In the genomic region with DNA sequence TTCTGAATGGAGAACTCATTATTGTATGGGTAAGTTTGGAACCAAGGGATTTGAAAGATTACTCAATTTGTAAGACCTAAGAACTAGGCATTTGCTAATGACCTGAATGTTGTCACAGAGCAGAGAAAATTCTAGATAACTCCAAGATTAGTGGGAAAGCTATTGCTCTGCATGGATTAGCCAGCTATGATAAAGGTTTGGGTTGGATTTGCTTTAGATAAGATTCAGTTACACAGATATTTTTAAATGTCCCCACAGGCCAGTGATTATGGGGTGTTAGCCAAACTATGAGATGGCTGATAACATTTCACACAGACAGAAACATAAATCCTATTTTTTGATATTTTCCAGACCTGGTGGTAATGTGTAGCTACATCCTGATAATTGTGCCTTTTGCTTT, we compare ENCODE assay signal across 17 cellular contexts.
DNase-seq lines count a peak whose midpoint lies in the region; ATAC-seq and TF ChIP-seq lines count a peak whose summit lies in the region.
"Had no signal": no experiment of that assay in that cellular context is flagged by ENCODE, and none has a peak within 500 bp of the region (broad histone marks: within the 10 kb centered on the region; RNA-seq: fewer than 3 reads in every experiment).

No MANE protein-coding gene starts in this region.

- no peak overlapping the region for H4K8ac ChIP-seq in mesendoderm (ENCODE audit: low read depth, low read length)

- intact Hi-C loops in transverse colon (cut with DNase I; ENCODE audit: low total_unique reads) = no loop called here

- TF ChIP-seq CTCF in smooth muscle cell (IDR thresholded peaks at IDR 0.05; ENCODE audit: borderline replicate concordance, insufficient read depth, poor library complexity, severe bottlenecking) (no peak), transverse colon (IDR thresholded peaks at IDR 0.05) (no peak)

- no peaks in the 10 kb centered on the region for H3K79me1 ChIP-seq in mesendoderm (ENCODE audit: low read length)

- H3K4ac ChIP-seq in mesendoderm (ENCODE audit: low read depth, low read length) = no peak overlapping the region

- H3K79me2 ChIP-seq in mesendoderm (ENCODE audit: control insufficient read depth, insufficient read depth, low read length) (no peaks in the 10 kb centered on the region), smooth muscle cell (ENCODE audit: low read depth) (no peaks in the 10 kb centered on the region)

- H3K4me2 ChIP-seq in mesendoderm (ENCODE audit: low read length) = no peak overlapping the region
- H3K4me2 ChIP-seq in smooth muscle cell = peak overlapping the region; percentile 2
- H3K4me2 ChIP-seq: BLaER1, GM23338 had no signal

- H3K36me3 ChIP-seq in mesendoderm (ENCODE audit: control insufficient read depth, insufficient read depth, low read length) (no peaks in the 10 kb centered on the region), smooth muscle cell (ENCODE audit: low read depth) (no peaks in the 10 kb centered on the region), transverse colon (no peaks in the 10 kb centered on the region)
- H3K36me3 ChIP-seq: BLaER1 had no signal

- H3K27me3 ChIP-seq in mesendoderm (ENCODE audit: insufficient read depth, low read length, poor library complexity) (no peaks in the 10 kb centered on the region), smooth muscle cell (ENCODE audit: low read depth) (peaks cover 15% of the 10 kb centered on the region), transverse colon (no peaks in the 10 kb centered on the region)
- H3K27me3 ChIP-seq: BLaER1 had no signal

- H2AK5ac ChIP-seq in mesendoderm (ENCODE audit: low read length) = no peak overlapping the region

- no peak overlapping the region for H3K56ac ChIP-seq in mesendoderm (ENCODE audit: low read length)

- H2BK120ac ChIP-seq in mesendoderm (ENCODE audit: low read depth, low read length) = no peak overlapping the region

- no peak overlapping the region for H2BK5ac ChIP-seq in mesendoderm (ENCODE audit: low read length)

- no peak overlapping the region for H3K23ac ChIP-seq in mesendoderm (ENCODE audit: low read length)

- H3K4me3 ChIP-seq in mesendoderm (ENCODE audit: low read length) (no peak overlapping the region), smooth muscle cell (no peak overlapping the region), transverse colon (no peak overlapping the region)
- H3K4me3 ChIP-seq: BLaER1, GM23338 had no signal

- H3F3A ChIP-seq in smooth muscle cell (ENCODE audit: low read depth) = peaks cover 6% of the 10 kb centered on the region

- H2AFZ ChIP-seq in smooth muscle cell (ENCODE audit: low read depth) = no peak overlapping the region
- H2AFZ ChIP-seq: GM23338 had no signal

- no peaks in the 10 kb centered on the region for H3K4me1 ChIP-seq in mesendoderm (ENCODE audit: control insufficient read depth, low read depth, low read length)
- no peaks in the 10 kb centered on the region for H3K4me1 ChIP-seq in smooth muscle cell (ENCODE audit: low read depth)
- H3K4me1 ChIP-seq in transverse colon = no peaks in the 10 kb centered on the region
- H3K4me1 ChIP-seq: BLaER1 had no signal

- H3K9me3 ChIP-seq in smooth muscle cell (replicated peaks; ENCODE audit: low read depth) (no peaks in the 10 kb centered on the region), transverse colon (no peaks in the 10 kb centered on the region)
- H3K9me3 ChIP-seq: BLaER1, Caco-2 had no signal

- ATAC-seq in GM21367 (IDR thresholded peaks at IDR 0.05; ENCODE audit: unreplicated experiment) = no peak
- ATAC-seq: CD8-positive, alpha-beta T cell; GM23338; HCT116 had no signal

- H3K27ac ChIP-seq in mesendoderm (ENCODE audit: low read depth, low read length) = no peak overlapping the region
- H3K27ac ChIP-seq in smooth muscle cell (ENCODE audit: low read depth) = no peak overlapping the region
- no peak overlapping the region for H3K27ac ChIP-seq in transverse colon
- H3K27ac ChIP-seq: BLaER1, C4-2B had no signal

- DNase-seq in SK-N-DZ (ENCODE audit: low spot score) (peak; percentile 93), amniotic epithelial cell (ENCODE audit: low read depth) (peak; percentile 56), mesendoderm (peak; percentile 80), smooth muscle cell (lab: John Stamatoyannopoulos, UW; ENCODE audit: unreplicated experiment) (no peak), transverse colon (no peak), epidermal melanocyte (ENCODE audit: insufficient read length, low spot score) (no peak), DMS 273 treated with DMSO at 0.1 percent for 48 hours (lab: John Stamatoyannopoulos, UW) (no peak)
- DNase-seq: CD4-positive, CD25-positive, alpha-beta regulatory T cell; CD8-positive, alpha-beta T cell; DND-41; H9 had no signal

- TF ChIP-seq POLR2A in transverse colon (IDR thresholded peaks at IDR 0.05) = no peak

- no peak overlapping the region for H4K5ac ChIP-seq in mesendoderm (ENCODE audit: low read length)

- no peak overlapping the region for H2BK15ac ChIP-seq in mesendoderm (replicated peaks; ENCODE audit: low read depth)

- no peak overlapping the region for H3K9ac ChIP-seq in mesendoderm (ENCODE audit: low read length)
- H3K9ac ChIP-seq in smooth muscle cell (ENCODE audit: low read depth) = no peak overlapping the region
- H3K9ac ChIP-seq: BLaER1 had no signal

- H4K20me1 ChIP-seq in smooth muscle cell (ENCODE audit: low read depth) = no peaks in the 10 kb centered on the region
- H4K20me1 ChIP-seq: BLaER1 had no signal

- in situ Hi-C loops in transverse colon (cut with MboI; ENCODE audit: low pct_ligation_motif_present in 1 of 4, low pct_unique_long_range_greater_than_20kb in 1 of 4, low sequenced_read_pairs in 3 of 4) = no loop called here

- H3K18ac ChIP-seq in mesendoderm (ENCODE audit: low read length) = no peak overlapping the region

- TF ChIP-seq EP300 in transverse colon (IDR thresholded peaks at IDR 0.05; ENCODE audit: low read depth) = no peak

Comparison
In these comparisons a context has a peak if more than half of its experiments do, and no peak if none do; other contexts are left out.
1. DNase-seq: peak in SK-N-DZ (single experiment), amniotic epithelial cell (single experiment) and mesendoderm (single experiment); none in smooth muscle cell (single experiment), transverse colon (single experiment), epidermal melanocyte (single experiment) and DMS 273 treated with DMSO at 0.1 percent for 48 hours (single experiment).